8 cellular contexts compared by ENCODE assay signal in genomic region chr17:80082403-80083135, GRCh38. TPM values are rescaled to one million over a fixed set of nuclear protein-coding genes. Genes with fewer than 3 reads are reported as not detected.
DNase-seq lines count a peak whose midpoint lies in the region; ATAC-seq and TF ChIP-seq lines count a peak whose summit lies in the region.

No MANE protein-coding gene starts in this region.

- POLR2A ChIA-PET in AG04449 (lab: Yijun Ruan, JAX) (no interaction called here), activated B cell treated with CpG ODN at 0.5 μM for 24 hours (lab: Charles Lee) (no interaction called here)

- peaks cover 8% of the 10 kb centered on the region for H3K27me3 Mint-ChIP-seq in activated B cell treated with CpG ODN at 0.5 μM for 24 hours
- H3K27me3 Mint-ChIP-seq in central memory CD8-positive, alpha-beta T cell: peaks cover 22% of the 10 kb centered on the region

- H3K36me3 Mint-ChIP-seq in activated B cell treated with CpG ODN at 0.5 μM for 24 hours (ENCODE audit: low read depth): no peaks in the 10 kb centered on the region
- H3K36me3 Mint-ChIP-seq in central memory CD8-positive, alpha-beta T cell (ENCODE audit: insufficient read depth): no peaks in the 10 kb centered on the region

- H3K4me3 ChIP-seq in AG04449 (ENCODE audit: low read depth, low read length): peak overlapping the region; percentile 8; the same call in 1 of the 2 replicates

- ATAC-seq in activated B cell treated with CpG ODN at 0.5 μM for 24 hours (ENCODE audit: low read depth): peak; percentile 68
- no peak for ATAC-seq in central memory CD8-positive, alpha-beta T cell (replicated peaks; ENCODE audit: extremely low read depth, poor library complexity, severe bottlenecking)
- ATAC-seq in GM21447 (IDR thresholded peaks at IDR 0.05; ENCODE audit: unreplicated experiment): no peak

- no peaks in the 10 kb centered on the region for H3K9me3 Mint-ChIP-seq in activated B cell treated with CpG ODN at 0.5 μM for 24 hours
- H3K9me3 Mint-ChIP-seq in central memory CD8-positive, alpha-beta T cell: no peaks in the 10 kb centered on the region

- TF ChIP-seq CTCF in AG04449 (IDR thresholded peaks at IDR 0.05; ENCODE audit: insufficient read depth, low read length, missing control alignments) (peak; percentile 73), GM20000 (IDR thresholded peaks at IDR 0.05; ENCODE audit: extremely low read depth, missing control alignments) (peak; percentile 41), activated B cell treated with CpG ODN at 0.5 μM for 24 hours (IDR thresholded peaks at IDR 0.05) (peak; percentile 79)

- DNase-seq in AG04449 (ENCODE audit: low read depth, low spot score) (no peak), GM20000 (ENCODE audit: low spot score) (peak; percentile 83), NCI-H345 (lab: John Stamatoyannopoulos, UW) (peak; percentile 54), activated B cell treated with CpG ODN at 0.5 μM for 24 hours (peak; percentile 43), left kidney (ENCODE audit: low read depth, low spot score) (peak; percentile 89)
- peak; percentile 25 to 30 for DNase-seq in central memory CD8-positive, alpha-beta T cell (ENCODE audit: low spot score in 2 of 2)
- peak; percentile 13 to 31 (median 30) for DNase-seq in stimulated activated CD4-positive, alpha-beta T cell treated with anti-CD3 and anti-CD28 coated beads, TNF-alpha, amount 100 ng/mL, for 1 hour (ENCODE audit: low read depth in 3 of 3, low spot score in 1 of 3)

- intact Hi-C loops in activated B cell treated with CpG ODN at 0.5 μM for 24 hours (cut with micrococcal nuclease): loop anchor here (1.0 to 5.0 kb wide), 2 partner anchors 65 to 74 kb away; partner anchors contain the start of gene EIF4A3

- H3K4me3 Mint-ChIP-seq in activated B cell treated with CpG ODN at 0.5 μM for 24 hours: no peak overlapping the region
- no peak overlapping the region for H3K4me3 Mint-ChIP-seq in central memory CD8-positive, alpha-beta T cell

- CTCF ChIA-PET in AG04449 (lab: Yijun Ruan, JAX): interaction anchor here (0.6 to 7.3 kb wide), 36 partner anchors 8 to 280 kb away, joined by 3 to 66 read pairs (median 5); partner anchors contain the start of gene GAA
- CTCF ChIA-PET in activated B cell treated with CpG ODN at 0.5 μM for 24 hours (lab: Charles Lee): interaction anchor here (0.8 to 1.8 kb wide), 5 partner anchors 19 to 280 kb away, joined by 3 to 6 read pairs (median 5); partner anchors contain the start of gene GAA

- H3K27ac Mint-ChIP-seq in activated B cell treated with CpG ODN at 0.5 μM for 24 hours: no peak overlapping the region
- H3K27ac Mint-ChIP-seq in central memory CD8-positive, alpha-beta T cell (ENCODE audit: low read depth): no peak overlapping the region

- peaks cover 2% of the 10 kb centered on the region for H3K4me1 Mint-ChIP-seq in activated B cell treated with CpG ODN at 0.5 μM for 24 hours
- H3K4me1 Mint-ChIP-seq in central memory CD8-positive, alpha-beta T cell: peaks cover 5% of the 10 kb centered on the region

RNA-seq across cellular contexts. Expression of gene GAA, which starts 18.8 kb away (rescaled TPM):
- 19.6 and 20.2 TPM in 2 replicates for total RNA-seq in activated B cell treated with CpG ODN at 0.5 μM for 24 hours

RNA-seq across cellular contexts. Expression of gene CCDC40, which starts 46.1 kb away (rescaled TPM):
- total RNA-seq in activated B cell treated with CpG ODN at 0.5 μM for 24 hours: 0.46 and 0.55 TPM in 2 replicates

RNA-seq across cellular contexts. Expression of gene TBC1D16, which starts 46.9 kb away (rescaled TPM):
- total RNA-seq in activated B cell treated with CpG ODN at 0.5 μM for 24 hours: 2.6 and 3.4 TPM in 2 replicates
